27 cellular contexts compared by ENCODE assay signal in the genomic region with DNA sequence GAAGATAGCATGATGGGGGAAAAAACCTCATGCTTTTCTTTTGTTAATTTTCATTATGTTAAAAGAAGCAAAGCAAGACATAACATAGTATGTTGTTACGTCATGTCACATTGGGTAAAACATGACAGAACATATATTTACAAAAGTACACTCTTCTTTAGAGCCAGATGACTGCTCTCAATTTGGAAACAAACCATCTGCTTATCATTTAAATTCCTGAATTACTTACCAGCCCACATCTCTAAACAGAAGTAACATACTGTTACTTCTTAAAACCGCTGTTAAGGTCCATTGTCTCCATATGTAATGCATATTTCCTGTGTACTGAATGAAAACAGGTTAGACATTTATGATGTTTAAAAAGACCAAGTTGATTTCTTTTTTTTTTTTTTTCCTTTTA.
DNase-seq lines count a peak whose midpoint lies in the region; ATAC-seq and TF ChIP-seq lines count a peak whose summit lies in the region.
"Had no signal": no experiment of that assay in that cellular context is flagged by ENCODE, and none has a peak within 500 bp of the region (broad histone marks: within the 10 kb centered on the region; RNA-seq: fewer than 3 reads in every experiment).

No MANE protein-coding gene starts in this region.

- H4K20me1 ChIP-seq in fibroblast of lung (ENCODE audit: control insufficient read depth, extremely low read depth, insufficient read depth, low read length), result no peaks in the 10 kb centered on the region

- H2BK15ac ChIP-seq in mesenchymal stem cell (ENCODE audit: low read depth, poor library complexity, severe bottlenecking), result no peak overlapping the region

- H3K27me3 ChIP-seq in BJ (ENCODE audit: control insufficient read depth, insufficient read depth, low read length) (no peaks in the 10 kb centered on the region), fibroblast of lung (ENCODE audit: control insufficient read depth, insufficient read depth, low read length) (no peaks in the 10 kb centered on the region), mesenchymal stem cell (ENCODE audit: control insufficient read depth in 1 of 2, insufficient read depth in 1 of 2, low read length in 2 of 2) (no peaks in the 10 kb centered on the region)
- H3K27me3 ChIP-seq: neural progenitor cell, uterus had no signal

- H3K4me3 ChIP-seq in BJ (ENCODE audit: low read depth, low read length), result no peak overlapping the region
- no peak overlapping the region for H3K4me3 ChIP-seq in fibroblast of lung (replicated peaks in 1 of 4; ENCODE audit: control extremely low read depth in 1 of 4, insufficient read depth in 1 of 4, low read depth in 3 of 4, low read length in 4 of 4)
- H3K4me3 ChIP-seq in mesenchymal stem cell (ENCODE audit: insufficient read depth in 1 of 2, low read depth in 1 of 2, low read length in 2 of 2), result no peak overlapping the region
- H3K4me3 ChIP-seq: neural progenitor cell, uterus had no signal

- H2AFZ ChIP-seq in fibroblast of lung (ENCODE audit: low read length) (no peak overlapping the region), mesenchymal stem cell (ENCODE audit: low read depth, low read length) (no peak overlapping the region)
- H2AFZ ChIP-seq: neural progenitor cell, parathyroid adenoma had no signal

- no peak overlapping the region for H3K27ac ChIP-seq in fibroblast of lung (ENCODE audit: insufficient read depth, low read length)
- H3K27ac ChIP-seq in mesenchymal stem cell (ENCODE audit: low read length, poor library complexity, severe bottlenecking), result no peak overlapping the region
- no peak overlapping the region for H3K27ac ChIP-seq in caudate nucleus (ENCODE audit: low read depth, low read length)
- H3K27ac ChIP-seq: C4-2B, neural progenitor cell, parathyroid adenoma, RWPE1, uterus had no signal

- no peaks in the 10 kb centered on the region for H3K79me2 ChIP-seq in fibroblast of lung (ENCODE audit: control insufficient read depth, insufficient read depth, low read length)
- H3K79me2 ChIP-seq: parathyroid adenoma had no signal

- TF ChIP-seq CTCF in BJ (IDR thresholded peaks at IDR 0.05; ENCODE audit: insufficient read depth, low read depth, low read length) (no peak), fibroblast of lung (conservative IDR thresholded peaks at IDR 0.05 in 1 of 2, IDR thresholded peaks at IDR 0.05 in 1 of 2; ENCODE audit: low read depth in 1 of 2, low read length in 2 of 2) (no peak)

- H2AK5ac ChIP-seq in mesenchymal stem cell (ENCODE audit: low read length, severe bottlenecking), result no peak overlapping the region

- ATAC-seq in GM19452 (IDR thresholded peaks at IDR 0.05; ENCODE audit: unreplicated experiment), result no peak
- ATAC-seq in sciatic nerve, result no peak
- ATAC-seq: effector memory CD8-positive, alpha-beta T cell; left ventricle myocardium superior; stimulated activated naive CD8-positive, alpha-beta T cell treated with anti-CD3 and anti-CD28 coated beads, Interleukin-15, Interleukin-2, amounts not matched to agents 100 U/mL and 50 U/mL, for 24 hours had no signal

- H4K8ac ChIP-seq in mesenchymal stem cell (ENCODE audit: low read length), result no peak overlapping the region

- H3K4ac ChIP-seq in mesenchymal stem cell (ENCODE audit: low read depth in 1 of 2, low read length in 2 of 2), result no peak overlapping the region

- peak; percentile 29 for DNase-seq in BJ (ENCODE audit: low read depth)
- DNase-seq in HS-5 (ENCODE audit: low read depth), result peak; percentile 33
- DNase-seq in fibroblast of lung (ENCODE audit: low read depth in 2 of 2), result peak; percentile 13 to 55
- DNase-seq in mesenchymal stem cell, result peak; percentile 70
- DNase-seq in caudate nucleus (lab: John Stamatoyannopoulos, UW), result no peak
- no peak for DNase-seq in sciatic nerve (ENCODE audit: low spot score)
- DNase-seq: activated B cell treated with CpG ODN at 0.5 μM for 24 hours; activated CD4-positive, alpha-beta T cell treated with anti-CD3 and anti-CD28 coated beads, Interleukin-2, amount 10 ng/mL, durations not matched to agents 7 days and 5 days; activated gamma-delta T cell; activated naive CD8-positive, alpha-beta T cell treated with anti-CD3 and anti-CD28 coated beads, Interleukin-2, amount 10 ng/mL, durations not matched to agents 7 days and 5 days; central memory CD4-positive, alpha-beta T cell; COR-L47; cortex of kidney; effector memory CD8-positive, alpha-beta T cell; erythroblast; islet precursor cell; left ventricle myocardium superior; NCI-H146; NCI-H510A; stimulated activated CD4-positive, alpha-beta T cell treated with anti-CD3 and anti-CD28 coated beads, Interleukin-1b, Interleukin-23, amount 100 ng/mL, for 48 hours; stimulated activated naive CD8-positive, alpha-beta T cell treated with anti-CD3 and anti-CD28 coated beads, Interleukin-15, Interleukin-2, amounts not matched to agents 100 U/mL and 50 U/mL, for 24 hours; uterus had no signal

- no peak overlapping the region for H2BK12ac ChIP-seq in mesenchymal stem cell (ENCODE audit: low read length in 2 of 2)

- H3K14ac ChIP-seq in mesenchymal stem cell (ENCODE audit: low read length in 2 of 2), result no peak overlapping the region

- H3K9me3 ChIP-seq in fibroblast of lung (ENCODE audit: control insufficient read depth, insufficient read depth, low read depth, low read length) (no peaks in the 10 kb centered on the region), mesenchymal stem cell (ENCODE audit: control insufficient read depth, low read length) (peaks cover 5% of the 10 kb centered on the region)
- H3K9me3 ChIP-seq: uterus had no signal

- H3K23ac ChIP-seq in mesenchymal stem cell (ENCODE audit: low read length in 2 of 2), result no peak overlapping the region

- H3K9ac ChIP-seq in fibroblast of lung (ENCODE audit: insufficient read depth, low read length) (no peak overlapping the region), mesenchymal stem cell (ENCODE audit: low read length) (no peak overlapping the region)
- H3K9ac ChIP-seq: neural progenitor cell, parathyroid adenoma had no signal

- H2BK120ac ChIP-seq in mesenchymal stem cell (ENCODE audit: low read depth, low read length), result no peak overlapping the region

- H3K4me1 ChIP-seq in fibroblast of lung (ENCODE audit: control insufficient read depth, extremely low read depth, insufficient read depth, low read length), result no peaks in the 10 kb centered on the region
- no peaks in the 10 kb centered on the region for H3K4me1 ChIP-seq in mesenchymal stem cell (ENCODE audit: control insufficient read depth, insufficient read depth, low read depth, low read length)
- H3K4me1 ChIP-seq: neural progenitor cell, parathyroid adenoma, uterus had no signal

- CTCF ChIA-PET in BJ (lab: Yijun Ruan, JAX), result no interaction called here

- H3K18ac ChIP-seq in mesenchymal stem cell (ENCODE audit: low read depth in 1 of 2, low read length in 2 of 2), result no peak overlapping the region

- WGBS in mesenchymal stem cell, result 82% methylated on average over 1 of the region's 2 CpGs

- H2BK5ac ChIP-seq in mesenchymal stem cell (ENCODE audit: low read depth, low read length, poor library complexity, severe bottlenecking), result no peak overlapping the region

- intact Hi-C loops in sciatic nerve (cut with DNase I), result no loop called here

- no peaks in the 10 kb centered on the region for H3K36me3 ChIP-seq in BJ (ENCODE audit: control insufficient read depth, insufficient read depth, low read length)
- no peaks in the 10 kb centered on the region for H3K36me3 ChIP-seq in fibroblast of lung (ENCODE audit: control insufficient read depth, insufficient read depth, low read length)
- H3K36me3 ChIP-seq in mesenchymal stem cell (ENCODE audit: control insufficient read depth in 1 of 2, insufficient read depth in 2 of 2, low read depth in 1 of 2, low read length in 2 of 2), result peaks cover 0 to 3% of the 10 kb centered on the region in 2 experiments
- H3K36me3 ChIP-seq: neural progenitor cell, uterus had no signal

- peaks cover 9% of the 10 kb centered on the region for H3K79me1 ChIP-seq in mesenchymal stem cell (replicated peaks; ENCODE audit: low read length, poor library complexity, severe bottlenecking)

- H3K4me2 ChIP-seq in fibroblast of lung (ENCODE audit: extremely low read depth, insufficient read depth, low read length) (no peak overlapping the region), mesenchymal stem cell (ENCODE audit: low read length, poor library complexity, severe bottlenecking) (no peak overlapping the region)
- H3K4me2 ChIP-seq: neural progenitor cell had no signal

- H4K91ac ChIP-seq in mesenchymal stem cell (ENCODE audit: low read length), result no peak overlapping the region

- POLR2A ChIA-PET in BJ (lab: Charles Lee), result no interaction called here

Comparison
In these comparisons a context has a peak if more than half of its experiments do, and no peak if none do; other contexts are left out.
1. DNase-seq: peak in BJ (single experiment), HS-5 (single experiment), fibroblast of lung (2 of 2) and mesenchymal stem cell (single experiment); none in caudate nucleus (0 of 61) and sciatic nerve (single experiment).